In genomic region chr3:43288366-43288765, GRCh38 we compare ENCODE assay signal across 8 cellular contexts. TPM values are rescaled to one million over a fixed set of nuclear protein-coding genes. Genes with fewer than 3 reads are reported as not detected.
DNase-seq lines count a peak whose midpoint lies in the region; ATAC-seq, FAIRE-seq and TF ChIP-seq lines count a peak whose summit lies in the region.

No MANE protein-coding gene starts in this region.

- TF ChIP-seq POLR2A in GM12878 (IDR thresholded peaks at IDR 0.05; ENCODE audit: low read depth, low read length) (no peak), lower leg skin (IDR thresholded peaks at IDR 0.05) (no peak)

- TF ChIP-seq CTCF in GM12878 (IDR thresholded peaks at IDR 0.05 in 2 of 3, conservative IDR thresholded peaks at IDR 0.05 in 1 of 3; ENCODE audit: control insufficient read depth in 2 of 3, extremely low read depth in 1 of 3, insufficient read depth in 1 of 3, low read depth in 3 of 3, low read length in 3 of 3) (no peak), lower leg skin (IDR thresholded peaks at IDR 0.05) (no peak)

- SMC1A ChIA-PET in GM12878 (lab: Charles Lee; ENCODE audit: uncharacterized antibody, unreplicated experiment): interaction anchor here (1.0 to 1.4 kb wide), 2 partner anchors 8 to 74 kb away, joined by 3 read pairs; no protein-coding TSS in a partner anchor

- POLR2A ChIA-PET in GM12878 (lab: Charles Lee): no interaction called here

- H3K9me3 ChIP-seq in MG63 (no peaks in the 10 kb centered on the region), GM12878 (replicated peaks; ENCODE audit: control insufficient read depth, insufficient read depth, low read length) (no peaks in the 10 kb centered on the region)

- peak overlapping the region; percentile 24 for H3K9ac ChIP-seq in GM12878 (ENCODE audit: control insufficient read depth, insufficient read depth, low read length)

- H3K36me3 ChIP-seq in MG63 (no peaks in the 10 kb centered on the region), GM12878 (ENCODE audit: control insufficient read depth in 2 of 2, insufficient read depth in 2 of 2, low read length in 1 of 2) (peaks cover 0 to 8% of the 10 kb centered on the region in 2 experiments; a peak in 1 of 4 replicates)

- H3K27me3 ChIP-seq in MG63 (no peaks in the 10 kb centered on the region), GM12878 (replicated peaks in 1 of 2; ENCODE audit: control insufficient read depth in 2 of 2, insufficient read depth in 2 of 2, low read length in 1 of 2) (no peaks in the 10 kb centered on the region)

- WGBS in GM12878 (ENCODE audit: insufficient coverage, insufficient replicate concordance, low lambda C conversion rate, missing lambda C conversion rate): 0% methylated on average over 2 of the region's 2 CpGs
- 4 to 8% methylated on average over 2 of the region's 2 CpGs for WGBS in lower leg skin, 2 donors

- DNase-seq in ACHN (peak; percentile 57), MG63 (no peak), GM12878 (ENCODE audit: low read depth, low spot score) (no peak), medulla oblongata (ENCODE audit: extremely low spot score) (peak; percentile 29), lower leg skin (ENCODE audit: low spot score in 2 of 2) (no peak), NCI-H82 (lab: John Stamatoyannopoulos, UW) (no peak)
- DNase-seq in effector CD4-positive, alpha-beta T cell: no peak

- no peak overlapping the region; the same call in 1 of the 2 replicates for H2AFZ ChIP-seq in GM12878 (ENCODE audit: control insufficient read depth, low read depth, low read length)

- peak overlapping the region; percentile 57 for H3K4me3 ChIP-seq in MG63
- H3K4me3 ChIP-seq in GM12878: peak overlapping the region; percentile 82
- H3K4me3 ChIP-seq in lower leg skin (ENCODE audit: low read depth, poor library complexity, severe bottlenecking): no peak overlapping the region

- peaks cover 56% of the 10 kb centered on the region for H3K79me2 ChIP-seq in GM12878 (ENCODE audit: control insufficient read depth, insufficient read depth, low read length)

- peak; percentile 71 for FAIRE-seq in GM12878 (lab: Jason Lieb, UNC)

- peaks cover 14% of the 10 kb centered on the region for H3K4me1 ChIP-seq in GM12878 (ENCODE audit: control insufficient read depth, insufficient read depth, low read length)

- no peaks in the 10 kb centered on the region for H4K20me1 ChIP-seq in GM12878 (ENCODE audit: control insufficient read depth, insufficient read depth)

- in situ Hi-C loops in ACHN (cut with HindIII; ENCODE audit: low pct_ligation_motif_present, low pct_unique_long_range_greater_than_20kb, low sequenced_read_pairs) (no loop called here), GM12878 (cut with MboI) (no loop called here)

- CTCF ChIA-PET in GM12878 (lab: Yijun Ruan, JAX): no interaction called here

- H3K4me2 ChIP-seq in GM12878 (ENCODE audit: control insufficient read depth, insufficient read depth): peak overlapping the region; percentile 86

- no peak for TF ChIP-seq EP300 in GM12878 (IDR thresholded peaks at IDR 0.05; ENCODE audit: borderline replicate concordance in 1 of 2, control insufficient read depth in 1 of 2, low read depth in 2 of 2, low read length in 2 of 2)

- RAD21 ChIA-PET in GM12878 (lab: Charles Lee; ENCODE audit: unreplicated experiment): interaction anchor here (1.0 kb wide), 1 partner anchor 9 kb away, joined by 3 read pairs; no protein-coding TSS in a partner anchor

- intact Hi-C loops in GM12878 (cut with micrococcal nuclease; ENCODE audit: unreplicated experiment): no loop called here
- intact Hi-C loops in lower leg skin (cut with DNase I; ENCODE audit: low total_unique reads): no loop called here

- no TSS peak for BruUV-seq in GM12878 (replicated peaks; lab: Mats Ljungman, UMichigan)

- peak overlapping the region; percentile 48 for H3K27ac ChIP-seq in GM12878 (ENCODE audit: control insufficient read depth, insufficient read depth)

- no peak for TF ChIP-seq RAD21 in GM12878 (IDR thresholded peaks at IDR 0.05; ENCODE audit: insufficient read depth, low read depth, low read length)

- ATAC-seq in GM19035 (IDR thresholded peaks at IDR 0.05; ENCODE audit: unreplicated experiment): peak; percentile 38
- peak; percentile 75 for ATAC-seq in GM12878

TF ChIP-seq in GM12878, 131 proteins besides CTCF, POLR2A, EP300 and RAD21:
- TF ChIP-seq JUNB (IDR thresholded peaks at IDR 0.05) (0 out of 2 replicates have a peak, but pooled peaks have one; percentile 25), FOXK2 (IDR thresholded peaks at IDR 0.05) (no peak), ESRRA (IDR thresholded peaks at IDR 0.05; ENCODE audit: low read length) (no peak)

RNA-seq across cellular contexts. Expression of gene SNRK, which starts 2.0 kb away (rescaled TPM):
- total RNA-seq in MG63 (2014; rRNA removed; shearing (Covaris generic); ENCODE audit: low replicate concordance): 3.4 and 6.6 TPM in 2 replicates
- 34.1 and 35.4 TPM in 2 replicates for total RNA-seq in GM12878 (2013; cell fraction: nucleolus; rRNA removed)
- total RNA-seq in GM12878 (2014; rRNA removed) (10.8 and 13.5 TPM in 2 replicates), GM12878 (2014; rRNA removed; fragmentation: Illumina TruSeq; extraction: Trizol) (11.6 and 12.1 TPM in 2 replicates), GM12878 (2021) (10.8 and 11.4 TPM in 2 replicates), lower leg skin (100 to 1,000 TPM in 1 of 4 donors, 10 to 100 TPM in 3; 59.8 to 180 (median 79.9) TPM)
- polyA plus RNA-seq in GM12878 (2011; ENCODE audit: low read depth): 3.6 TPM
- polyA plus RNA-seq in GM12878 (2011; rRNA removed) (9.9 and 14.0 TPM in 2 replicates), GM12878 (2014; fragmentation: Illumina TruSeq; extraction: Trizol) (8.2 and 10.1 TPM in 2 replicates), GM12878 (2014; fragmentation: Nextera tagmentation; extraction: Ambion mirVana) (1 to 10 TPM; 1.6 to 2.2 TPM), GM12878 (2014; rRNA removed) (6.2 and 7.7 TPM in 2 replicates), GM12878 (2016; fragmentation: Nextera tagmentation; extraction: Ambion mirVana) (1 to 10 TPM; 5.5 to 7.0 TPM)
- polyA plus RNA-seq in GM12878 (2011; cell fraction: cytosol; rRNA removed): 5.5 and 6.0 TPM in 2 replicates
- 9.4 and 10.8 TPM in 2 replicates for polyA plus RNA-seq in GM12878 (2011; cell fraction: nucleus; rRNA removed)
- 4.9 and 5.4 TPM in 2 replicates for polyA plus RNA-seq in GM12878 (2012)
- polyA minus RNA-seq in GM12878 (2011; rRNA and poly(A)+ RNA removed): 25.1 and 32.6 TPM in 2 replicates
- 8.5 and 11.8 TPM in 2 replicates for polyA minus RNA-seq in GM12878 (2011; cell fraction: cytosol; rRNA and poly(A)+ RNA removed)
- polyA minus RNA-seq in GM12878 (2011; cell fraction: nucleus; rRNA and poly(A)+ RNA removed): 9.2 and 11.8 TPM in 2 replicates

Comparison
In these comparisons a context has a peak if more than half of its experiments do, and no peak if none do; other contexts are left out.
1. DNase-seq: peak in ACHN (single experiment) and medulla oblongata (single experiment); none in MG63 (single experiment), GM12878 (single experiment), lower leg skin (0 of 2), effector CD4-positive, alpha-beta T cell (single experiment) and NCI-H82 (single experiment).